Comparison of ENCODE assay signal across 8 cellular contexts in the genomic region with DNA sequence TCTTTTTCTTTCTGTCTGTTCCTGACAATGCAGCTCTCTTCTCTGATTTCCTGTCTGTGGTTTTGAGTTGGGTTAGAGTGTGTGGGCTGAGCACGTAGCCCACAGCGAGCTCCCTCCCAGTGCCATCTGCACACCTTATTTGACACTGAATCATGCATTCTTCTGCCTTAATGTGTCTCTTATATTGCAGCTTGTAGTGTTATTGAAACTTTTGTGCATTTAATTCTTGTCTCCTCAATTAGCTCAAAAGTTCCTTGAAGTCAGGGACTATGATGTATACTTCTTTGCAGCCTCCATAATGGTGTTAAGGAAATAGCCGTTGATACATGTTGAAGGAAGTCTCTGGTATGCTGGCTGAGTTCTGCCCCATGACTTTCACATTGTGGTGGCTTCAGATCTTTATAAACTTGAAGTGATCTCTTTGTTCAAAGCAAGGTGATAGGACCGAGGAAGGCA.
DNase-seq lines count a peak whose midpoint lies in the region; ATAC-seq and TF ChIP-seq lines count a peak whose summit lies in the region.

No MANE protein-coding gene starts in this region.

- H3K9me3 Mint-ChIP-seq in natural killer cell treated with Interleukin-12 subunit alpha and Interleukin-12 subunit beta and Interleukin-15 and Interleukin-18, amount 100 ng/mL, for 72 hours, result peaks cover 3% of the 10 kb centered on the region

- H3K56ac ChIP-seq in mesendoderm (ENCODE audit: low read length), result no peak overlapping the region

- peak overlapping the region; percentile 60 for H3K27ac Mint-ChIP-seq in T-helper 17 cell
- H3K27ac Mint-ChIP-seq in natural killer cell treated with Interleukin-12 subunit alpha and Interleukin-12 subunit beta and Interleukin-15 and Interleukin-18, amount 100 ng/mL, for 72 hours, result peak overlapping the region in 1 of 2 donors; percentile 45

- no peak overlapping the region for H2AK5ac ChIP-seq in mesendoderm (ENCODE audit: low read length)

- no peak overlapping the region for H3K23ac ChIP-seq in mesendoderm (ENCODE audit: low read length)

- H3K4me1 ChIP-seq in mesendoderm (ENCODE audit: control insufficient read depth, low read depth, low read length) (no peaks in the 10 kb centered on the region), thyroid gland (no peaks in the 10 kb centered on the region)

- peaks cover 18% of the 10 kb centered on the region for H3K4me1 Mint-ChIP-seq in T-helper 17 cell
- peaks cover 12 to 23% of the 10 kb centered on the region in 2 donors for H3K4me1 Mint-ChIP-seq in natural killer cell treated with Interleukin-12 subunit alpha and Interleukin-12 subunit beta and Interleukin-15 and Interleukin-18, amount 100 ng/mL, for 72 hours (ENCODE audit: low read depth in 2 of 2)

- ATAC-seq in GM19023 (IDR thresholded peaks at IDR 0.05; ENCODE audit: unreplicated experiment) (peak; percentile 69), HG02981 (IDR thresholded peaks at IDR 0.05; ENCODE audit: unreplicated experiment) (peak; percentile 58), T-helper 17 cell (peak; percentile 70)
- peak; percentile 78 to 80 for ATAC-seq in natural killer cell treated with Interleukin-12 subunit alpha and Interleukin-12 subunit beta and Interleukin-15 and Interleukin-18, amount 100 ng/mL, for 72 hours

- no peak overlapping the region for H2BK120ac ChIP-seq in mesendoderm (ENCODE audit: low read depth, low read length)

- no peak overlapping the region for H3K4me2 ChIP-seq in mesendoderm (ENCODE audit: low read length)

- H3K36me3 ChIP-seq in MG63 (no peaks in the 10 kb centered on the region), mesendoderm (ENCODE audit: control insufficient read depth, insufficient read depth, low read length) (no peaks in the 10 kb centered on the region), thyroid gland (no peaks in the 10 kb centered on the region)

- no peak overlapping the region for H4K5ac ChIP-seq in mesendoderm (ENCODE audit: low read length)

- no CpG with 5 or more reads among the region's 4 CpGs for WGBS in mesendoderm (ENCODE audit: extremely low coverage, insufficient coverage, low lambda C conversion rate)
- 78% methylated on average over 4 of the region's 4 CpGs for WGBS in thyroid gland, 2 donors

- peak overlapping the region; percentile 84 for H3K4me3 Mint-ChIP-seq in T-helper 17 cell
- H3K4me3 Mint-ChIP-seq in natural killer cell treated with Interleukin-12 subunit alpha and Interleukin-12 subunit beta and Interleukin-15 and Interleukin-18, amount 100 ng/mL, for 72 hours, result peak overlapping the region; percentile 49

- no peaks in the 10 kb centered on the region for H3K79me1 ChIP-seq in mesendoderm (ENCODE audit: low read length)

- H4K8ac ChIP-seq in mesendoderm (ENCODE audit: low read depth, low read length), result no peak overlapping the region

- TF ChIP-seq CTCF in thyroid gland (IDR thresholded peaks at IDR 0.05), result no peak

- no peak overlapping the region for H3K4ac ChIP-seq in mesendoderm (ENCODE audit: low read depth, low read length)

- no peak overlapping the region for H2BK5ac ChIP-seq in mesendoderm (ENCODE audit: low read length)

- H3K18ac ChIP-seq in mesendoderm (ENCODE audit: low read length), result no peak overlapping the region

- H3K4me3 ChIP-seq in MG63, result no peak overlapping the region
- no peak overlapping the region for H3K4me3 ChIP-seq in mesendoderm (ENCODE audit: low read length)
- no peak overlapping the region for H3K4me3 ChIP-seq in thyroid gland (replicated peaks in 1 of 3)

- H3K27me3 Mint-ChIP-seq in T-helper 17 cell, result no peaks in the 10 kb centered on the region
- no peaks in the 10 kb centered on the region for H3K27me3 Mint-ChIP-seq in natural killer cell treated with Interleukin-12 subunit alpha and Interleukin-12 subunit beta and Interleukin-15 and Interleukin-18, amount 100 ng/mL, for 72 hours

- intact Hi-C loops in thyroid gland (cut with DNase I), result no loop called here

- H3K9me3 ChIP-seq in T-helper 17 cell (ENCODE audit: control insufficient read depth, low read length, poor library complexity, severe bottlenecking) (no peaks in the 10 kb centered on the region), MG63 (no peaks in the 10 kb centered on the region), thyroid gland (no peaks in the 10 kb centered on the region)

- DNase-seq in T-helper 17 cell, result no peak
- DNase-seq in natural killer cell treated with Interleukin-12 subunit alpha and Interleukin-12 subunit beta and Interleukin-15 and Interleukin-18, amount 100 ng/mL, for 72 hours (ENCODE audit: low spot score), result no peak
- no peak for DNase-seq in MG63
- DNase-seq in mesendoderm, result no peak
- DNase-seq in COLO668 (lab: John Stamatoyannopoulos, UW; ENCODE audit: unreplicated experiment), result no peak
- no peak for DNase-seq in thyroid gland

- TF ChIP-seq POLR2A in thyroid gland (IDR thresholded peaks at IDR 0.05), result no peak

- H3K79me2 ChIP-seq in mesendoderm (ENCODE audit: control insufficient read depth, insufficient read depth, low read length), result no peaks in the 10 kb centered on the region

- no peaks in the 10 kb centered on the region for H3K36me3 Mint-ChIP-seq in T-helper 17 cell (ENCODE audit: low read depth)
- H3K36me3 Mint-ChIP-seq in natural killer cell treated with Interleukin-12 subunit alpha and Interleukin-12 subunit beta and Interleukin-15 and Interleukin-18, amount 100 ng/mL, for 72 hours, result no peaks in the 10 kb centered on the region

- H3K27ac ChIP-seq in mesendoderm (ENCODE audit: low read depth, low read length) (no peak overlapping the region), thyroid gland (no peak overlapping the region)

- H2BK15ac ChIP-seq in mesendoderm (replicated peaks; ENCODE audit: low read depth), result no peak overlapping the region

- no peaks in the 10 kb centered on the region for H3K27me3 ChIP-seq in MG63
- no peaks in the 10 kb centered on the region for H3K27me3 ChIP-seq in mesendoderm (ENCODE audit: insufficient read depth, low read length, poor library complexity)
- no peaks in the 10 kb centered on the region for H3K27me3 ChIP-seq in thyroid gland

- no peak overlapping the region for H3K9ac ChIP-seq in mesendoderm (ENCODE audit: low read length)
